Comparison of ENCODE assay signal across 8 cellular contexts in genomic region chr2:121596221-121597080, GRCh38. TPM values are rescaled to one million over a fixed set of nuclear protein-coding genes. Genes with fewer than 3 reads are reported as not detected.
A peak's percentile ranks its signal among the peaks of the same experiment; 100 is the strongest.
DNase-seq lines count a peak whose midpoint lies in the region; ATAC-seq, FAIRE-seq and TF ChIP-seq lines count a peak whose summit lies in the region.

No MANE protein-coding gene starts in this region.

- peak; percentile 86 for ATAC-seq in mucosa of descending colon

- intact Hi-C loops in mucosa of descending colon (cut with DNase I, micrococcal nuclease) = no loop called here
- intact Hi-C loops in vagina (cut with DNase I) = no loop called here

- CTCF ChIA-PET in AG04449 (lab: Yijun Ruan, JAX) = interaction anchor here (0.7 to 4.1 kb wide), 25 partner anchors 9 to 155 kb away, joined by 3 to 17 read pairs (median 4); partner anchors contain the start of genes CLASP1 and RNU4ATAC

- peak; percentile 35 for TF ChIP-seq CTCF in AG04449 (IDR thresholded peaks at IDR 0.05; ENCODE audit: insufficient read depth, low read length, missing control alignments)
- no peak for TF ChIP-seq CTCF in mucosa of descending colon (IDR thresholded peaks at IDR 0.05)
- no peak for TF ChIP-seq CTCF in vagina (IDR thresholded peaks at IDR 0.05)

- FAIRE-seq in H54 (lab: Jason Lieb, UNC) (peak; percentile 80), endometrium (lab: Jason Lieb, UNC) (peak; percentile 39)

- H3K9me3 ChIP-seq in mucosa of descending colon (no peaks in the 10 kb centered on the region), vagina (no peaks in the 10 kb centered on the region)

- TF ChIP-seq POLR2A in H54 (IDR thresholded peaks at IDR 0.05; ENCODE audit: low read depth, low read length) (no peak), vagina (IDR thresholded peaks at IDR 0.05) (no peak)

- H3K36me3 ChIP-seq in mucosa of descending colon (ENCODE audit: low read depth) (no peaks in the 10 kb centered on the region), vagina (no peaks in the 10 kb centered on the region)

- DNase-seq in AG04449 (ENCODE audit: low read depth, low spot score) (no peak), GM04504 (ENCODE audit: low read depth) (peak; percentile 47), H54 (ENCODE audit: insufficient read length, low spot score) (no peak), KG1 (lab: John Stamatoyannopoulos, UW) (peak; percentile 75), SW480 (ENCODE audit: low spot score) (peak; percentile 43), mucosa of descending colon (peak in 1 of 3 donors; percentile 61), vagina (ENCODE audit: extremely low spot score in 2 of 2) (no peak)

- H3K4me1 ChIP-seq in mucosa of descending colon (ENCODE audit: low read depth) (peaks cover 3% of the 10 kb centered on the region), vagina (peaks cover 26% of the 10 kb centered on the region)

- H3K27ac ChIP-seq in vagina = no peak overlapping the region

- peak overlapping the region; percentile 16; the same call in 1 of the 2 replicates for H3K4me3 ChIP-seq in AG04449 (ENCODE audit: low read depth, low read length)
- H3K4me3 ChIP-seq in mucosa of descending colon = no peak overlapping the region
- H3K4me3 ChIP-seq in vagina = peak overlapping the region in 1 of 2 donors; percentile 3

- POLR2A ChIA-PET in AG04449 (lab: Yijun Ruan, JAX) = interaction anchor here (0.5 kb wide), 1 partner anchor 80 kb away, joined by 3 read pairs; no protein-coding TSS in a partner anchor

- no peaks in the 10 kb centered on the region for H3K27me3 ChIP-seq in vagina

RNA-seq across cellular contexts. Expression of gene CLASP1, which starts 52.8 kb away (rescaled TPM):
- total RNA-seq in mucosa of descending colon = 10 to 100 TPM; 30.0 to 64.6 (median 35.1) TPM
- 90.4 TPM for total RNA-seq in vagina

Comparison
In these comparisons a context has a peak if more than half of its experiments do, and no peak if none do; other contexts are left out.
1. DNase-seq: peak in GM04504 (single experiment), KG1 (single experiment) and SW480 (single experiment); none in AG04449 (single experiment), H54 (single experiment) and vagina (0 of 2).